In the genomic region with DNA sequence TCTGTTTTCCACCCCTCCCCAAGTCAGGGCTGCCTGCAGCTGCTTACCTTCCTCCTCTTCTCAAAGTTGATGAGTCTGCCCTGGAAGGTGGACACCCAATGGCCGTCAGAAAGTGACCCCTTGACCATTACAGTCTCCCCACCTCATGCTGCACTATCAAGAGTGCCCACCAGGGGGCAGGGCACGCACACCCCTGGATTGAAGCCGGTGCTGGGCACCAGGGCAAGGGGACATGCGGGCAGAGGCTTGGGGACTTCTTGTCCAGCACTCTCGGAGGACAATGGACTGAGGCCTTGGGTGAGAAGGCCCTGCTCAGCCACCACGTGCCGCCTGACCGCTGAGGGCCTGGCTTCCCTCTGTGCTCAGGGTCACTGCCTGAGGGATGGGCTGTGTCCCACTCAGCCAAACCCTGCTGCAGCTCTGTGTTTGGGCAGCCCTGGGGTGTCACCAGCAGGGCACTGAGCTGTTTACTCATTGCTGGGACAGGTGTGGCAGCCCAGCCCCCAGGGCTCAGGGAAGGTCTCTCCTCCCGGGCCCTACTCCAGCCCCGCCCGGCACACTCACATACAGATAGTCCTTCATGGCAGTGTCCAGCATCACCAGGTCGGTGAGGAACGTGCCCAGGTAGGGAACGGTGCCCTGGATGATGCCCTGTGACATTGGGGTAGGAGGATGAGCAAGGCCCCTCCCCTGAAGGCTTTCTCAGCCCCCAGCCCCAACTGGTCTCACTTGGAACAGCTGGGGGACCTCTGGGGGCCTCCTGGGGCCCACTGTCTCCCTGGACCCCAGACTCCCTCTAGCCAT, we compare ENCODE assay signal across 9 cellular contexts. TPM values are rescaled to one million over a fixed set of nuclear protein-coding genes. Genes with fewer than 3 reads are reported as not detected.
DNase-seq lines count a peak whose midpoint lies in the region; ATAC-seq and TF ChIP-seq lines count a peak whose summit lies in the region.
"Had no signal": no experiment of that assay in that cellular context is flagged by ENCODE, and none has a peak within 500 bp of the region (broad histone marks: within the 10 kb centered on the region; RNA-seq: fewer than 3 reads in every experiment).

No MANE protein-coding gene starts in this region.

- no peaks in the 10 kb centered on the region for H3K27me3 Mint-ChIP-seq in CD4-positive, CD25-positive, alpha-beta regulatory T cell

- H3K27ac ChIP-seq in CD4-positive, CD25-positive, alpha-beta regulatory T cell (ENCODE audit: insufficient read depth, low read length, poor library complexity, severe bottlenecking), result no peak overlapping the region
- 0 out of 2 replicates have a peak overlapping the region, but pooled peaks have one; percentile 5 for H3K27ac ChIP-seq in HL-60 (replicated peaks)

- peaks cover 92% of the 10 kb centered on the region for H3K36me3 ChIP-seq in CD4-positive, CD25-positive, alpha-beta regulatory T cell (ENCODE audit: control insufficient read depth, insufficient read depth, low read length)

- no peak overlapping the region for H3K4me3 ChIP-seq in CD4-positive, CD25-positive, alpha-beta regulatory T cell (ENCODE audit: low read depth, low read length)
- no peak overlapping the region for H3K4me3 ChIP-seq in HL-60 (replicated peaks; ENCODE audit: insufficient read depth, low read length)
- H3K4me3 ChIP-seq: skin epidermis had no signal

- no peaks in the 10 kb centered on the region for H3K27me3 ChIP-seq in CD4-positive, CD25-positive, alpha-beta regulatory T cell (ENCODE audit: control insufficient read depth, insufficient read depth, low read length)
- H3K27me3 ChIP-seq in HL-60 (ENCODE audit: insufficient read depth, poor library complexity, severe bottlenecking), result no peaks in the 10 kb centered on the region

- TF ChIP-seq CTCF in HL-60 (IDR thresholded peaks at IDR 0.05; ENCODE audit: insufficient read depth, low read length), result peak; percentile 80

- H3K9me3 Mint-ChIP-seq in CD4-positive, CD25-positive, alpha-beta regulatory T cell, result peaks cover 0 to 4% (median 0%) of the 10 kb centered on the region in 7 donors

- peaks cover 31% of the 10 kb centered on the region for H3K36me3 Mint-ChIP-seq in CD4-positive, CD25-positive, alpha-beta regulatory T cell

- ATAC-seq in CD4-positive, CD25-positive, alpha-beta regulatory T cell (ENCODE audit: low read depth in 2 of 2), result peak in 1 of 2 donors; percentile 48
- ATAC-seq in GM21529 (IDR thresholded peaks at IDR 0.05; ENCODE audit: unreplicated experiment), result no peak

- no peaks in the 10 kb centered on the region for H3K9me3 ChIP-seq in CD4-positive, CD25-positive, alpha-beta regulatory T cell (ENCODE audit: control insufficient read depth in 2 of 2, low read length in 2 of 2)

- no peak overlapping the region for H3K4me3 Mint-ChIP-seq in CD4-positive, CD25-positive, alpha-beta regulatory T cell

- no peaks in the 10 kb centered on the region for H3K4me1 ChIP-seq in CD4-positive, CD25-positive, alpha-beta regulatory T cell (ENCODE audit: control insufficient read depth, insufficient read depth, low read length, poor library complexity, severe bottlenecking)

- DNase-seq in CD4-positive, CD25-positive, alpha-beta regulatory T cell, result peak; percentile 41 to 56 (median 49)
- DNase-seq in HL-60 (ENCODE audit: low read depth in 1 of 2, low spot score in 1 of 2), result peak in 1 of 2 experiments; percentile 31
- peak; percentile 33 for DNase-seq in activated CD4-positive, CD25-positive, alpha-beta regulatory T cell treated with anti-CD3 and anti-CD28 coated beads, Interleukin-2, amount 50 U/mL, for 16 hours (ENCODE audit: low read depth, low spot score)
- DNase-seq in cerebellum (ENCODE audit: low spot score), result peak; percentile 69
- peak; percentile 79 for DNase-seq in left kidney (ENCODE audit: low read depth, low spot score)
- peak in 5 of 6 experiments; percentile 34 to 70 (median 47) for DNase-seq in stimulated activated naive CD4-positive, alpha-beta T cell (lab: John Stamatoyannopoulos, UW)
- DNase-seq in OCI-M2 (lab: John Stamatoyannopoulos, UW; ENCODE audit: unreplicated experiment), result no peak

- peak overlapping the region; percentile 29 to 66 (median 60) for H3K27ac Mint-ChIP-seq in CD4-positive, CD25-positive, alpha-beta regulatory T cell

- no peaks in the 10 kb centered on the region for H3K4me1 Mint-ChIP-seq in CD4-positive, CD25-positive, alpha-beta regulatory T cell

RNA-seq across cellular contexts. Expression of a gene that starts 17.7 kb away (rescaled TPM):
- 228 TPM for total RNA-seq in CD4-positive, CD25-positive, alpha-beta regulatory T cell
- polyA plus RNA-seq in CD4-positive, CD25-positive, alpha-beta regulatory T cell, result 10 to 100 TPM; 34.6 to 64.2 (median 49.2) TPM
- total RNA-seq in cerebellum, result 83.9 TPM

RNA-seq across cellular contexts. Expression of a gene that starts 41.6 kb away (rescaled TPM):
- total RNA-seq in CD4-positive, CD25-positive, alpha-beta regulatory T cell, result 0.37 TPM
- not detected for polyA plus RNA-seq in CD4-positive, CD25-positive, alpha-beta regulatory T cell
- total RNA-seq in cerebellum, result 0.73 TPM
